In genomic region chr6:44222486-44222986, GRCh38 we compare ENCODE assay signal across 8 cellular contexts. TPM values are rescaled to one million over a fixed set of nuclear protein-coding genes. Genes with fewer than 3 reads are reported as not detected.
DNase-seq lines count a peak whose midpoint lies in the region; ATAC-seq and TF ChIP-seq lines count a peak whose summit lies in the region.

No MANE protein-coding gene starts in this region.

- DNase-seq in HFFc6 (no peak), NCI-H1930 (lab: John Stamatoyannopoulos, UW) (no peak), NCI-H1105 (lab: John Stamatoyannopoulos, UW) (no peak), KBM-7 (no peak)
- no peak for DNase-seq in activated T-helper 1 cell treated with anti-CD3 and anti-CD28 coated beads, Interleukin-12 subunit alpha, Interleukin-12 subunit beta, Interleukin-2, Interleukin-4 antibody, amounts not matched to agents 30 ng/mL and 10 ng/mL and 1 ng/mL, durations not matched to agents 14 hours and 24 hours and 36 hours (ENCODE audit: low spot score)

- no peak for TF ChIP-seq CTCF in HFFc6 (IDR thresholded peaks at IDR 0.05)

- no peak for ATAC-seq in HG02884 (IDR thresholded peaks at IDR 0.05; ENCODE audit: unreplicated experiment)

- peaks cover 42% of the 10 kb centered on the region for H3K4me1 Mint-ChIP-seq in HFFc6 (ENCODE audit: low read depth)
- H3K4me1 Mint-ChIP-seq in activated T-helper 1 cell treated with anti-CD3 and anti-CD28 coated beads, Interleukin-12 subunit alpha, Interleukin-12 subunit beta, Interleukin-2, Interleukin-4 antibody, amounts not matched to agents 30 ng/mL and 10 ng/mL and 1 ng/mL, durations not matched to agents 14 hours and 24 hours and 36 hours (ENCODE audit: low read depth), result peaks cover 43% of the 10 kb centered on the region
- H3K4me1 Mint-ChIP-seq in stimulated activated naive CD8-positive, alpha-beta T cell treated with anti-CD3 and anti-CD28 coated beads, Interleukin-15, Interleukin-2, amounts not matched to agents 100 ng/mL and 50 ng/mL, for 24 hours (ENCODE audit: low read depth), result peaks cover 55% of the 10 kb centered on the region

- 0 out of 2 replicates have a peak overlapping the region, but pooled peaks have one; percentile 40 for H3K27ac Mint-ChIP-seq in HFFc6
- H3K27ac Mint-ChIP-seq in activated T-helper 1 cell treated with anti-CD3 and anti-CD28 coated beads, Interleukin-12 subunit alpha, Interleukin-12 subunit beta, Interleukin-2, Interleukin-4 antibody, amounts not matched to agents 30 ng/mL and 10 ng/mL and 1 ng/mL, durations not matched to agents 14 hours and 24 hours and 36 hours, result peak overlapping the region; percentile 73
- peak overlapping the region; percentile 94 for H3K27ac Mint-ChIP-seq in stimulated activated naive CD8-positive, alpha-beta T cell treated with anti-CD3 and anti-CD28 coated beads, Interleukin-15, Interleukin-2, amounts not matched to agents 100 ng/mL and 50 ng/mL, for 24 hours

- H3K27me3 Mint-ChIP-seq in HFFc6 (ENCODE audit: insufficient read depth), result no peaks in the 10 kb centered on the region; the same call in 1 of the 2 replicates
- peaks cover 5% of the 10 kb centered on the region for H3K27me3 Mint-ChIP-seq in activated T-helper 1 cell treated with anti-CD3 and anti-CD28 coated beads, Interleukin-12 subunit alpha, Interleukin-12 subunit beta, Interleukin-2, Interleukin-4 antibody, amounts not matched to agents 30 ng/mL and 10 ng/mL and 1 ng/mL, durations not matched to agents 14 hours and 24 hours and 36 hours (ENCODE audit: insufficient read depth)
- H3K27me3 Mint-ChIP-seq in stimulated activated naive CD8-positive, alpha-beta T cell treated with anti-CD3 and anti-CD28 coated beads, Interleukin-15, Interleukin-2, amounts not matched to agents 100 ng/mL and 50 ng/mL, for 24 hours, result no peaks in the 10 kb centered on the region

- H3K9me3 ChIP-seq in iPS-18c (ENCODE audit: control insufficient read depth, insufficient read depth, low read length), result no peaks in the 10 kb centered on the region

- H3K4me3 Mint-ChIP-seq in HFFc6, result peak overlapping the region; percentile 86
- H3K4me3 Mint-ChIP-seq in activated T-helper 1 cell treated with anti-CD3 and anti-CD28 coated beads, Interleukin-12 subunit alpha, Interleukin-12 subunit beta, Interleukin-2, Interleukin-4 antibody, amounts not matched to agents 30 ng/mL and 10 ng/mL and 1 ng/mL, durations not matched to agents 14 hours and 24 hours and 36 hours, result peak overlapping the region; percentile 83
- H3K4me3 Mint-ChIP-seq in stimulated activated naive CD8-positive, alpha-beta T cell treated with anti-CD3 and anti-CD28 coated beads, Interleukin-15, Interleukin-2, amounts not matched to agents 100 ng/mL and 50 ng/mL, for 24 hours, result peak overlapping the region; percentile 92

- intact Hi-C loops in activated T-helper 1 cell treated with anti-CD3 and anti-CD28 coated beads, Interleukin-12 subunit alpha, Interleukin-12 subunit beta, Interleukin-2, Interleukin-4 antibody, amounts not matched to agents 30 ng/mL and 10 ng/mL and 1 ng/mL, durations not matched to agents 14 hours and 24 hours and 36 hours (cut with micrococcal nuclease), result loop anchor here (5.0 kb wide), 1 partner anchor 450 kb away; the partner anchor contains the start of gene VEGFA

- peak overlapping the region; percentile 46 for H3K4me3 ChIP-seq in iPS-18c (ENCODE audit: insufficient read depth, low read depth, low read length)

- in situ Hi-C loops in KBM-7 (cut with MboI; ENCODE audit: low pct_unique_long_range_greater_than_20kb, low sequenced_read_pairs), result no loop called here

- no peaks in the 10 kb centered on the region for H3K36me3 Mint-ChIP-seq in HFFc6 (ENCODE audit: low read depth)
- H3K36me3 Mint-ChIP-seq in activated T-helper 1 cell treated with anti-CD3 and anti-CD28 coated beads, Interleukin-12 subunit alpha, Interleukin-12 subunit beta, Interleukin-2, Interleukin-4 antibody, amounts not matched to agents 30 ng/mL and 10 ng/mL and 1 ng/mL, durations not matched to agents 14 hours and 24 hours and 36 hours (ENCODE audit: low read depth), result peaks cover 2% of the 10 kb centered on the region
- peaks cover 12% of the 10 kb centered on the region for H3K36me3 Mint-ChIP-seq in stimulated activated naive CD8-positive, alpha-beta T cell treated with anti-CD3 and anti-CD28 coated beads, Interleukin-15, Interleukin-2, amounts not matched to agents 100 ng/mL and 50 ng/mL, for 24 hours (ENCODE audit: low read depth)

- H3K9me3 Mint-ChIP-seq in HFFc6, result no peaks in the 10 kb centered on the region
- H3K9me3 Mint-ChIP-seq in activated T-helper 1 cell treated with anti-CD3 and anti-CD28 coated beads, Interleukin-12 subunit alpha, Interleukin-12 subunit beta, Interleukin-2, Interleukin-4 antibody, amounts not matched to agents 30 ng/mL and 10 ng/mL and 1 ng/mL, durations not matched to agents 14 hours and 24 hours and 36 hours, result no peaks in the 10 kb centered on the region
- no peaks in the 10 kb centered on the region for H3K9me3 Mint-ChIP-seq in stimulated activated naive CD8-positive, alpha-beta T cell treated with anti-CD3 and anti-CD28 coated beads, Interleukin-15, Interleukin-2, amounts not matched to agents 100 ng/mL and 50 ng/mL, for 24 hours

RNA-seq across cellular contexts. Expression of gene SLC29A1, which starts 0.9 kb away (rescaled TPM):
- total RNA-seq in HFFc6 (2021; fragmentation: NEBNext Ultra II Directional; extraction: Animal tissue kit (Norgen Biotek cat#: 25700)), result 10 to 100 TPM; 14.9 to 29.9 (median 26.8) TPM
- 121 and 122 TPM in 2 replicates for total RNA-seq in activated T-helper 1 cell treated with anti-CD3 and anti-CD28 coated beads, Interleukin-12 subunit alpha, Interleukin-12 subunit beta, Interleukin-2, Interleukin-4 antibody, amounts not matched to agents 30 ng/mL and 10 ng/mL and 1 ng/mL, durations not matched to agents 14 hours and 24 hours and 36 hours

RNA-seq across cellular contexts. Expression of gene MYMX, which starts 5.8 kb away (rescaled TPM):
- not detected for total RNA-seq in HFFc6 (2021; fragmentation: NEBNext Ultra II Directional; extraction: Animal tissue kit (Norgen Biotek cat#: 25700))
- not detected in 2 replicates for total RNA-seq in activated T-helper 1 cell treated with anti-CD3 and anti-CD28 coated beads, Interleukin-12 subunit alpha, Interleukin-12 subunit beta, Interleukin-2, Interleukin-4 antibody, amounts not matched to agents 30 ng/mL and 10 ng/mL and 1 ng/mL, durations not matched to agents 14 hours and 24 hours and 36 hours

RNA-seq across cellular contexts. Expression of gene HSP90AB1, which starts 24.4 kb away (rescaled TPM):
- 1,000 to 10,000 TPM in 1 of 6 experiments, 100 to 1,000 TPM in 5; 847 to 1,026 (median 920) TPM for total RNA-seq in HFFc6 (2021; fragmentation: NEBNext Ultra II Directional; extraction: Animal tissue kit (Norgen Biotek cat#: 25700))
- 2,065 and 2,095 TPM in 2 replicates for total RNA-seq in activated T-helper 1 cell treated with anti-CD3 and anti-CD28 coated beads, Interleukin-12 subunit alpha, Interleukin-12 subunit beta, Interleukin-2, Interleukin-4 antibody, amounts not matched to agents 30 ng/mL and 10 ng/mL and 1 ng/mL, durations not matched to agents 14 hours and 24 hours and 36 hours

RNA-seq across cellular contexts. Expression of gene SLC35B2, which starts 34.8 kb away (rescaled TPM):
- total RNA-seq in HFFc6 (2021; fragmentation: NEBNext Ultra II Directional; extraction: Animal tissue kit (Norgen Biotek cat#: 25700)), result 100 to 1,000 TPM; 108 to 132 (median 120) TPM
- 29.2 and 30.1 TPM in 2 replicates for total RNA-seq in activated T-helper 1 cell treated with anti-CD3 and anti-CD28 coated beads, Interleukin-12 subunit alpha, Interleukin-12 subunit beta, Interleukin-2, Interleukin-4 antibody, amounts not matched to agents 30 ng/mL and 10 ng/mL and 1 ng/mL, durations not matched to agents 14 hours and 24 hours and 36 hours

RNA-seq across cellular contexts. Expression of gene NFKBIE, which starts 42.8 kb away (rescaled TPM):
- total RNA-seq in HFFc6 (2021; fragmentation: NEBNext Ultra II Directional; extraction: Animal tissue kit (Norgen Biotek cat#: 25700)), result 1 to 10 TPM; 4.2 to 6.7 (median 5.8) TPM
- 23.2 and 29.0 TPM in 2 replicates for total RNA-seq in activated T-helper 1 cell treated with anti-CD3 and anti-CD28 coated beads, Interleukin-12 subunit alpha, Interleukin-12 subunit beta, Interleukin-2, Interleukin-4 antibody, amounts not matched to agents 30 ng/mL and 10 ng/mL and 1 ng/mL, durations not matched to agents 14 hours and 24 hours and 36 hours

Comparison
In these comparisons a context has a peak if more than half of its experiments do, and no peak if none do; other contexts are left out.
1. H3K27ac Mint-ChIP-seq: peak in every context shown above with its lines; median percentile 94 in stimulated activated naive CD8-positive, alpha-beta T cell treated with anti-CD3 and anti-CD28 coated beads, Interleukin-15, Interleukin-2, amounts not matched to agents 100 ng/mL and 50 ng/mL, for 24 hours; 73 in activated T-helper 1 cell treated with anti-CD3 and anti-CD28 coated beads, Interleukin-12 subunit alpha, Interleukin-12 subunit beta, Interleukin-2, Interleukin-4 antibody, amounts not matched to agents 30 ng/mL and 10 ng/mL and 1 ng/mL, durations not matched to agents 14 hours and 24 hours and 36 hours; 40 in HFFc6.